ENCODE assay signal across 10 cellular contexts in genomic region chr16:19382887-19383816, GRCh38. TPM values are rescaled to one million over a fixed set of nuclear protein-coding genes. Genes with fewer than 3 reads are reported as not detected.
DNase-seq lines count a peak whose midpoint lies in the region; ATAC-seq and TF ChIP-seq lines count a peak whose summit lies in the region.
"Had no signal": no experiment of that assay in that cellular context is flagged by ENCODE, and none has a peak within 500 bp of the region (broad histone marks: within the 10 kb centered on the region; RNA-seq: fewer than 3 reads in every experiment).

No MANE protein-coding gene starts in this region.

- H3K9me3 ChIP-seq in IMR-90 (ENCODE audit: control insufficient read depth, insufficient read depth, low read length), result no peaks in the 10 kb centered on the region

- no peak overlapping the region for H3K9ac ChIP-seq in IMR-90 (ENCODE audit: low read depth, low read length)

- POLR2A ChIA-PET in IMR-90 (lab: Charles Lee; ENCODE audit: unreplicated experiment), result no interaction called here

- dilution Hi-C loops in IMR-90 (cut with HindIII; ENCODE audit: low sequenced_read_pairs, unreplicated experiment), result no loop called here

- no peak overlapping the region for H4K8ac ChIP-seq in IMR-90 (ENCODE audit: low read depth in 2 of 2, low read length in 2 of 2)

- H2AK9ac ChIP-seq in IMR-90 (replicated peaks; ENCODE audit: low read depth, low read length, poor library complexity), result no peak overlapping the region

- no peaks in the 10 kb centered on the region for H3K79me1 ChIP-seq in IMR-90 (ENCODE audit: low read depth in 1 of 2, low read length in 2 of 2)

- in situ Hi-C loops in IMR-90 (cut with MboI; ENCODE audit: low sequenced_read_pairs), result no loop called here

- TF ChIP-seq RAD21 in IMR-90 (IDR thresholded peaks at IDR 0.05; ENCODE audit: low read length), result no peak

- BruUV-seq in IMR-90 (replicated peaks; lab: Mats Ljungman, UMichigan), result no TSS peak

- H3K56ac ChIP-seq in IMR-90 (ENCODE audit: extremely low read depth, insufficient read depth, low read length), result no peak overlapping the region

- H3K4me1 ChIP-seq in IMR-90 (ENCODE audit: control insufficient read depth, insufficient read depth, low read length), result no peaks in the 10 kb centered on the region

- no peak overlapping the region for H3K4ac ChIP-seq in IMR-90 (ENCODE audit: low read depth, low read length)

- no peak overlapping the region for H3K4me2 ChIP-seq in IMR-90 (ENCODE audit: low read depth, low read length)

- ATAC-seq in IMR-90 (ENCODE audit: low read depth) (no peak), HG02588 (IDR thresholded peaks at IDR 0.05; ENCODE audit: unreplicated experiment) (no peak), GM18858 (IDR thresholded peaks at IDR 0.05; ENCODE audit: unreplicated experiment) (no peak), Right ventricle myocardium superior (ENCODE audit: poor library complexity) (no peak)
- ATAC-seq: foreskin keratinocyte had no signal

- no peaks in the 10 kb centered on the region; the same call in 1 of the 2 replicates for H3K27me3 ChIP-seq in IMR-90 (ENCODE audit: control insufficient read depth, insufficient read depth, low read length)
- H3K27me3 ChIP-seq: foreskin keratinocyte had no signal

- no peak overlapping the region for H3K27ac ChIP-seq in IMR-90 (ENCODE audit: insufficient read depth, low read length)
- H3K27ac ChIP-seq: coronary artery, foreskin keratinocyte had no signal

- H3K18ac ChIP-seq in IMR-90 (ENCODE audit: low read depth, low read length), result no peak overlapping the region

- no peak overlapping the region for H2BK20ac ChIP-seq in IMR-90 (ENCODE audit: low read depth, low read length)

- DNase-seq in COLO668 (lab: John Stamatoyannopoulos, UW; ENCODE audit: unreplicated experiment) (peak; percentile 79), IMR-90 (no peak), NCI-H774 (lab: John Stamatoyannopoulos, UW) (peak; percentile 59), kidney tubule cell (ENCODE audit: low spot score) (peak; percentile 29), Right ventricle myocardium superior (no peak), GOT3 (lab: John Stamatoyannopoulos, UW) (no peak)
- DNase-seq: foreskin keratinocyte had no signal

- CTCF ChIA-PET in IMR-90 (lab: Yijun Ruan, JAX), result interaction anchor here (0.6 kb wide), 1 partner anchor 17 kb away, joined by 4 read pairs; no protein-coding TSS in a partner anchor

- peak overlapping the region; percentile 21 for H2AFZ ChIP-seq in IMR-90 (replicated peaks; ENCODE audit: low read length, poor library complexity)

- H2BK5ac ChIP-seq in IMR-90 (ENCODE audit: low read depth, low read length, poor library complexity, severe bottlenecking), result no peak overlapping the region

- no peak for TF ChIP-seq CTCF in IMR-90 (conservative IDR thresholded peaks at IDR 0.05; ENCODE audit: low read depth, low read length)

- WGBS in IMR-90 (ENCODE audit: extremely low coverage in 2 of 2, insufficient read length in 1 of 2), 2 experiments, result 64% methylated on average over 3 of the region's 20 CpGs; no CpG with 5 or more reads in 1 of the 2 experiments

- no peak overlapping the region for H2BK120ac ChIP-seq in IMR-90 (ENCODE audit: low read depth, low read length)

- H2BK15ac ChIP-seq in IMR-90 (ENCODE audit: low read depth, low read length), result no peak overlapping the region

- no peaks in the 10 kb centered on the region for H3K9me1 ChIP-seq in IMR-90 (ENCODE audit: insufficient read depth, low read length)

- H3K23ac ChIP-seq in IMR-90 (ENCODE audit: low read depth, low read length), result no peak overlapping the region

- no peaks in the 10 kb centered on the region for H4K20me1 ChIP-seq in IMR-90 (ENCODE audit: insufficient read depth, low read length)

- intact Hi-C loops in IMR-90 (cut with micrococcal nuclease), result no loop called here
- intact Hi-C loops in Right ventricle myocardium superior (cut with DNase I), result no loop called here

- H3K14ac ChIP-seq in IMR-90 (replicated peaks; ENCODE audit: low read depth, low read length), result no peak overlapping the region

- no peak for TF ChIP-seq POLR2A in IMR-90 (IDR thresholded peaks at IDR 0.05; ENCODE audit: low read depth, low read length)

- H4K5ac ChIP-seq in IMR-90 (ENCODE audit: low read depth, low read length), result no peak overlapping the region

- H2AK5ac ChIP-seq in IMR-90 (ENCODE audit: low read depth, low read length), result no peak overlapping the region

- H3K4me3 ChIP-seq in IMR-90 (ENCODE audit: insufficient read depth, low read depth, low read length), result no peak overlapping the region
- H3K4me3 ChIP-seq: coronary artery had no signal

- no peaks in the 10 kb centered on the region for H3K36me3 ChIP-seq in IMR-90 (ENCODE audit: control insufficient read depth, insufficient read depth, low read length)

- no peak overlapping the region for H4K91ac ChIP-seq in IMR-90 (ENCODE audit: insufficient read depth, low read depth, low read length)

TF ChIP-seq in IMR-90, 13 proteins besides CTCF, POLR2A, EP300 and RAD21:
- TF ChIP-seq MAFK (IDR thresholded peaks at IDR 0.05; ENCODE audit: low read depth, low read length), result no peak
- TF ChIP-seq RCOR1 (IDR thresholded peaks at IDR 0.05; ENCODE audit: insufficient replicate concordance, low read length), result no peak
- no peak for TF ChIP-seq USF2 (IDR thresholded peaks at IDR 0.05; ENCODE audit: low read depth, low read length)
- no peak for TF ChIP-seq NFE2L2 (IDR thresholded peaks at IDR 0.05; ENCODE audit: low read depth, low read length)
- no peak for TF ChIP-seq BHLHE40 (IDR thresholded peaks at IDR 0.05; ENCODE audit: low read depth, low read length)
- TF ChIP-seq MXI1 (IDR thresholded peaks at IDR 0.05; ENCODE audit: borderline replicate concordance, low read depth, low read length), result no peak
- no peak for TF ChIP-seq MAZ (IDR thresholded peaks at IDR 0.05; ENCODE audit: borderline replicate concordance, low read depth, low read length)
- no peak for TF ChIP-seq CHD1 (IDR thresholded peaks at IDR 0.05; ENCODE audit: low read depth, low read length)
- TF ChIP-seq RFX5 (IDR thresholded peaks at IDR 0.05; ENCODE audit: low read depth, low read length), result no peak
- no peak for TF ChIP-seq CEBPB (IDR thresholded peaks at IDR 0.05; ENCODE audit: low read depth, low read length)
- no peak for TF ChIP-seq FOS (IDR thresholded peaks at IDR 0.05; ENCODE audit: low read depth, low read length)

RNA-seq across cellular contexts. Expression of gene TMC5, which starts 34.5 kb away (rescaled TPM):
- total RNA-seq in IMR-90 (2012; rRNA removed), result not detected in 2 replicates
- polyA plus RNA-seq in IMR-90 (2012; rRNA removed), result not detected in 2 replicates
- not detected in 2 replicates for polyA plus RNA-seq in IMR-90 (2012; cell fraction: cytosol; rRNA removed)
- polyA plus RNA-seq in IMR-90 (2012; cell fraction: nucleus; rRNA removed; ENCODE audit: low replicate concordance), result not detected in 2 replicates
- total RNA-seq in Right ventricle myocardium superior, result not detected

Comparison
In these comparisons a context has a peak if more than half of its experiments do, and no peak if none do; other contexts are left out.
1. DNase-seq: peak in COLO668 (single experiment), NCI-H774 (single experiment) and kidney tubule cell (single experiment); none in IMR-90 (single experiment), Right ventricle myocardium superior (single experiment) and GOT3 (single experiment).